ENCODE assay signal across 8 cellular contexts in genomic region chr5:10306806-10307205, GRCh38. TPM values are rescaled to one million over a fixed set of nuclear protein-coding genes. Genes with fewer than 3 reads are reported as not detected.
DNase-seq lines count a peak whose midpoint lies in the region; ATAC-seq and TF ChIP-seq lines count a peak whose summit lies in the region.

No MANE protein-coding gene starts in this region.

- RAD21 ChIA-PET in HCT116 (lab: Charles Lee; ENCODE audit: low non-redundant PET in 1 of 2, low total read pairs in 2 of 2, uncharacterized antibody in 2 of 2, unreplicated experiment in 2 of 2) = no interaction called here

- H3K36me3 ChIP-seq in HCT116 (ENCODE audit: control insufficient read depth in 1 of 2, insufficient read depth in 2 of 2, low read length in 2 of 2) (no peaks in the 10 kb centered on the region), SK-N-MC (ENCODE audit: insufficient read depth, low read length) (peaks cover 32% of the 10 kb centered on the region), gastrocnemius medialis (no peaks in the 10 kb centered on the region)

- DNase-seq in HCT116 (ENCODE audit: low read depth, low spot score) (no peak), SK-N-MC (ENCODE audit: low read depth, low spot score) (no peak), glutamatergic neuron (no peak), gastrocnemius medialis (peak; percentile 57 to 63), HK-2 (ENCODE audit: unreplicated experiment) (no peak)
- DNase-seq in stimulated activated CD8-positive, alpha-beta memory T cell treated with anti-CD3 and anti-CD28 coated beads, Interleukin-4, amount 100 ng/mL, for 48 hours = no peak

- no peak for TF ChIP-seq RAD21 in HCT116 (IDR thresholded peaks at IDR 0.05; ENCODE audit: low read depth)

- H3K4me1 Mint-ChIP-seq in glutamatergic neuron (ENCODE audit: low read depth, unreplicated experiment) = peaks cover 15% of the 10 kb centered on the region

- H3K4me3 Mint-ChIP-seq in glutamatergic neuron (ENCODE audit: unreplicated experiment) = peak overlapping the region; percentile 83

- H3K79me2 ChIP-seq in HCT116 (ENCODE audit: insufficient read depth, low read length) = peaks cover 17% of the 10 kb centered on the region; the same call in 1 of the 2 replicates

- no peaks in the 10 kb centered on the region for H3K9me3 ChIP-seq in HCT116 (ENCODE audit: control insufficient read depth in 1 of 2, insufficient read depth in 1 of 2, low read depth in 1 of 2, low read length in 2 of 2)
- no peaks in the 10 kb centered on the region for H3K9me3 ChIP-seq in SK-N-MC (ENCODE audit: low read depth, low read length)
- H3K9me3 ChIP-seq in gastrocnemius medialis = no peaks in the 10 kb centered on the region

- intact Hi-C loops in HCT116 (cut with micrococcal nuclease) = loop anchor here (5.0 kb wide), 1 partner anchor 50 kb away; no protein-coding TSS in a partner anchor
- intact Hi-C loops in gastrocnemius medialis (cut with DNase I; ENCODE audit: low total_unique reads) = no loop called here

- peaks cover 49 to 63% of the 10 kb centered on the region in 2 experiments for H3K4me1 ChIP-seq in HCT116 (ENCODE audit: control insufficient read depth in 1 of 2, insufficient read depth in 2 of 2, low read length in 2 of 2)
- peaks cover 65 to 71% of the 10 kb centered on the region in 2 donors for H3K4me1 ChIP-seq in gastrocnemius medialis

- H3K9ac ChIP-seq in HCT116 (ENCODE audit: low read length) (peak overlapping the region; percentile 92), SK-N-MC (ENCODE audit: insufficient read length) (peak overlapping the region; percentile 88)

- no peak overlapping the region for H3K27ac Mint-ChIP-seq in glutamatergic neuron (ENCODE audit: unreplicated experiment)

- H3K27me3 ChIP-seq in HCT116 (ENCODE audit: insufficient read depth, low read length) (no peaks in the 10 kb centered on the region), gastrocnemius medialis (no peaks in the 10 kb centered on the region)

- peak overlapping the region; percentile 61 to 95 for H3K4me3 ChIP-seq in HCT116 (replicated peaks in 1 of 2; ENCODE audit: low read depth in 1 of 2, low read length in 2 of 2)
- H3K4me3 ChIP-seq in SK-N-MC = peak overlapping the region; percentile 85
- H3K4me3 ChIP-seq in gastrocnemius medialis = peak overlapping the region; percentile 56 to 70 (median 64)

- no TSS peak for BruUV-seq in HCT116 (replicated peaks; lab: Mats Ljungman, UMichigan)

- in situ Hi-C loops in gastrocnemius medialis (cut with MboI; ENCODE audit: low sequenced_read_pairs in 4 of 4) = no loop called here

- H3K36me3 Mint-ChIP-seq in glutamatergic neuron (ENCODE audit: unreplicated experiment) = no peaks in the 10 kb centered on the region

- ATAC-seq in HCT116 (no peak), gastrocnemius medialis (peak; percentile 38 to 49), HG03354 (IDR thresholded peaks at IDR 0.05; ENCODE audit: poor library complexity, severe bottlenecking, unreplicated experiment) (no peak), GM18873 (IDR thresholded peaks at IDR 0.05; ENCODE audit: low FRiP score, unreplicated experiment) (no peak)

- H3K9me2 ChIP-seq in HCT116 (ENCODE audit: insufficient read depth) = no peaks in the 10 kb centered on the region

- H3K4me2 ChIP-seq in HCT116 (ENCODE audit: low read length) = peak overlapping the region; percentile 94

- CTCF ChIA-PET in HCT116 (lab: Charles Lee) = no interaction called here

- TF ChIP-seq POLR2A in HCT116 (IDR thresholded peaks at IDR 0.05; ENCODE audit: borderline replicate concordance, extremely low read depth, insufficient read depth, insufficient read length) (no peak), gastrocnemius medialis (IDR thresholded peaks at IDR 0.05) (peak in 1 of 2 donors; percentile 41)

- peak overlapping the region; percentile 62 for H2AFZ ChIP-seq in HCT116 (ENCODE audit: low read depth, low read length, poor library complexity, severe bottlenecking)

- H4K20me1 ChIP-seq in HCT116 (ENCODE audit: insufficient read depth) = no peaks in the 10 kb centered on the region

- H3K27me3 Mint-ChIP-seq in glutamatergic neuron (ENCODE audit: unreplicated experiment) = peaks cover 15% of the 10 kb centered on the region

- POLR2A ChIA-PET in HCT116 (lab: Charles Lee) = no interaction called here

- TF ChIP-seq CTCF in HCT116 (IDR thresholded peaks at IDR 0.05 in 2 of 3, conservative IDR thresholded peaks at IDR 0.05 in 1 of 3; ENCODE audit: borderline replicate concordance in 1 of 3, insufficient read depth in 1 of 3, low read depth in 2 of 3, low read length in 2 of 3) (no peak), glutamatergic neuron (IDR thresholded peaks at IDR 0.05; ENCODE audit: partially characterized antibody, unreplicated experiment) (no peak), gastrocnemius medialis (IDR thresholded peaks at IDR 0.05 in 4 of 5, conservative IDR thresholded peaks at IDR 0.05 in 1 of 5) (no peak)

- H3K27ac ChIP-seq in HCT116 (ENCODE audit: low read depth, low read length) = peak overlapping the region; percentile 84
- peak overlapping the region; percentile 38; the same call in 1 of the 2 replicates for H3K27ac ChIP-seq in SK-N-MC
- peak overlapping the region; percentile 91 to 98 (median 94) for H3K27ac ChIP-seq in gastrocnemius medialis

- H3K9me3 Mint-ChIP-seq in glutamatergic neuron (ENCODE audit: unreplicated experiment) = peaks cover 6% of the 10 kb centered on the region

TF ChIP-seq in HCT116, 20 proteins besides CTCF, POLR2A, EP300 and RAD21:
- TF ChIP-seq CEBPB (IDR thresholded peaks at IDR 0.05; ENCODE audit: low read depth) = no peak
- no peak for TF ChIP-seq EGR1 (IDR thresholded peaks at IDR 0.05; ENCODE audit: low read depth)
- TF ChIP-seq SP1 (IDR thresholded peaks at IDR 0.05; ENCODE audit: low read depth) = no peak
- TF ChIP-seq JUND (IDR thresholded peaks at IDR 0.05) = no peak

RNA-seq across cellular contexts. Expression of gene CMBL, which starts 0.9 kb away (rescaled TPM):
- total RNA-seq in HCT116 (2021; ENCODE audit: unreplicated experiment) = 51.0 TPM
- 61.6 and 65.5 TPM in 2 replicates for polyA plus RNA-seq in HCT116 (2012)
- total RNA-seq in glutamatergic neuron (ENCODE audit: unreplicated experiment) = 2.2 TPM
- total RNA-seq in gastrocnemius medialis = 10 to 100 TPM in 3 of 4 donors, 1 to 10 TPM in 1; 7.8 to 46.7 (median 35.6) TPM

RNA-seq across cellular contexts. Expression of gene MARCHF6, which starts 46.7 kb away (rescaled TPM):
- total RNA-seq in HCT116 (2021; ENCODE audit: unreplicated experiment) (144 TPM), glutamatergic neuron (ENCODE audit: unreplicated experiment) (245 TPM), gastrocnemius medialis (100 to 1,000 TPM; 139 to 173 (median 146) TPM)
- polyA plus RNA-seq in HCT116 (2012) = 80.6 and 81.7 TPM in 2 replicates

RNA-seq across cellular contexts. Expression of gene CCT5, which starts 56.7 kb away (rescaled TPM):
- total RNA-seq in HCT116 (2021; ENCODE audit: unreplicated experiment) (489 TPM), glutamatergic neuron (ENCODE audit: unreplicated experiment) (284 TPM), gastrocnemius medialis (100 to 1,000 TPM; 201 to 329 (median 267) TPM)
- polyA plus RNA-seq in HCT116 (2012) = 494 and 628 TPM in 2 replicates

RNA-seq across cellular contexts. Expression of gene ATPSCKMT, which starts 57.1 kb away (rescaled TPM):
- total RNA-seq in HCT116 (2021; ENCODE audit: unreplicated experiment) = 19.0 TPM
- polyA plus RNA-seq in HCT116 (2012) = 7.8 and 11.2 TPM in 2 replicates
- total RNA-seq in glutamatergic neuron (ENCODE audit: unreplicated experiment) = 17.8 TPM
- total RNA-seq in gastrocnemius medialis = 10 to 100 TPM in 2 of 4 donors, 1 to 10 TPM in 2; 9.2 to 18.2 (median 10.5) TPM

Comparison
In these comparisons a context has a peak if more than half of its experiments do, and no peak if none do; other contexts are left out.
1. ATAC-seq: peak in gastrocnemius medialis (2 of 2); none in HCT116 (single experiment), HG03354 (single experiment) and GM18873 (single experiment).
2. DNase-seq: peak in gastrocnemius medialis (2 of 2); none in HCT116 (single experiment), SK-N-MC (single experiment), glutamatergic neuron (single experiment), stimulated activated CD8-positive, alpha-beta memory T cell treated with anti-CD3 and anti-CD28 coated beads, Interleukin-4, amount 100 ng/mL, for 48 hours (single experiment) and HK-2 (single experiment).
3. H3K27ac ChIP-seq: peak in every context shown above with its lines; median percentile 94 in gastrocnemius medialis; 84 in HCT116; 38 in SK-N-MC.
4. Peak in every context shown above with its lines, with median percentiles within 50 percentile points of each other: H3K4me3 ChIP-seq.